ENCODE assay signal across 3 cellular contexts in the genomic region with DNA sequence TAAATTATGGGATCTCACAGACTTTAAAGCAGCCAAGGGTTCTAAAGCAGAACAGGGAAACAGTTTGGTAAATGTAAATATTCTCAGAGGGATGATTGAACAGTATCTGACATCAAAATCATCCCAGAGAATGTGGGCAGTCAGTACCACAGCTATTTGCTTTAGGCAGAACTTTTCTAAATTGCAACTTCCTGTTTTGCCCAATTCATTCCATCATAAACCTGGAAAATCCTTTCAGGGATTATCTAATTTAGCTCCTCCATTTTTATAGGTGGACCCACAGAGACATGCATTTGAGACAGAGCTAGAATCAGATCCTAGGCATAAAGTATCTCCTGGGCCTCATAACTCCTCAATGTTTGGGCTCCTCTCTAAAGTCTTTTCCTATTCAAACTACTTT.
A peak's percentile ranks its signal among the peaks of the same experiment; 100 is the strongest.
TF ChIP-seq lines count a peak whose summit lies in the region.

No MANE protein-coding gene starts in this region.

TF ChIP-seq in A549, 52 proteins besides CTCF, POLR2A, EP300 and RAD21 (continued from another document):
- TF ChIP-seq, protein P1, sequence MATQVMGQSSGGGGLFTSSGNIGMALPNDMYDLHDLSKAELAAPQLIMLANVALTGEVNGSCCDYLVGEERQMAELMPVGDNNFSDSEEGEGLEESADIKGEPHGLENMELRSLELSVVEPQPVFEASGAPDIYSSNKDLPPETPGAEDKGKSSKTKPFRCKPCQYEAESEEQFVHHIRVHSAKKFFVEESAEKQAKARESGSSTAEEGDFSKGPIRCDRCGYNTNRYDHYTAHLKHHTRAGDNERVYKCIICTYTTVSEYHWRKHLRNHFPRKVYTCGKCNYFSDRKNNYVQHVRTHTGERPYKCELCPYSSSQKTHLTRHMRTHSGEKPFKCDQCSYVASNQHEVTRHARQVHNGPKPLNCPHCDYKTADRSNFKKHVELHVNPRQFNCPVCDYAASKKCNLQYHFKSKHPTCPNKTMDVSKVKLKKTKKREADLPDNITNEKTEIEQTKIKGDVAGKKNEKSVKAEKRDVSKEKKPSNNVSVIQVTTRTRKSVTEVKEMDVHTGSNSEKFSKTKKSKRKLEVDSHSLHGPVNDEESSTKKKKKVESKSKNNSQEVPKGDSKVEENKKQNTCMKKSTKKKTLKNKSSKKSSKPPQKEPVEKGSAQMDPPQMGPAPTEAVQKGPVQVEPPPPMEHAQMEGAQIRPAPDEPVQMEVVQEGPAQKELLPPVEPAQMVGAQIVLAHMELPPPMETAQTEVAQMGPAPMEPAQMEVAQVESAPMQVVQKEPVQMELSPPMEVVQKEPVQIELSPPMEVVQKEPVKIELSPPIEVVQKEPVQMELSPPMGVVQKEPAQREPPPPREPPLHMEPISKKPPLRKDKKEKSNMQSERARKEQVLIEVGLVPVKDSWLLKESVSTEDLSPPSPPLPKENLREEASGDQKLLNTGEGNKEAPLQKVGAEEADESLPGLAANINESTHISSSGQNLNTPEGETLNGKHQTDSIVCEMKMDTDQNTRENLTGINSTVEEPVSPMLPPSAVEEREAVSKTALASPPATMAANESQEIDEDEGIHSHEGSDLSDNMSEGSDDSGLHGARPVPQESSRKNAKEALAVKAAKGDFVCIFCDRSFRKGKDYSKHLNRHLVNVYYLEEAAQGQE (IDR thresholded peaks at IDR 0.05) = no peak
- TF ChIP-seq RCOR1 (IDR thresholded peaks at IDR 0.05; ENCODE audit: low read depth, low read length) = no peak
- TF ChIP-seq ESRRA (IDR thresholded peaks at IDR 0.05; ENCODE audit: borderline replicate concordance, low read length) = no peak
- TF ChIP-seq CHD2 (IDR thresholded peaks at IDR 0.05; ENCODE audit: low read length, partially characterized antibody) = no peak
- TF ChIP-seq ZSCAN20 (CRISPR knock-in tag; IDR thresholded peaks at IDR 0.05) = no peak
- no peak for TF ChIP-seq MAZ (IDR thresholded peaks at IDR 0.05; ENCODE audit: borderline replicate concordance, low read depth, low read length)
- no peak for TF ChIP-seq KDM1A (IDR thresholded peaks at IDR 0.05; ENCODE audit: low read depth)
- no peak for TF ChIP-seq RFX5 (IDR thresholded peaks at IDR 0.05)
- no peak for TF ChIP-seq HOXA7 (CRISPR knock-in tag; IDR thresholded peaks at IDR 0.05)
- TF ChIP-seq ZC3H11A (IDR thresholded peaks at IDR 0.05) = no peak
- TF ChIP-seq, protein P2, sequence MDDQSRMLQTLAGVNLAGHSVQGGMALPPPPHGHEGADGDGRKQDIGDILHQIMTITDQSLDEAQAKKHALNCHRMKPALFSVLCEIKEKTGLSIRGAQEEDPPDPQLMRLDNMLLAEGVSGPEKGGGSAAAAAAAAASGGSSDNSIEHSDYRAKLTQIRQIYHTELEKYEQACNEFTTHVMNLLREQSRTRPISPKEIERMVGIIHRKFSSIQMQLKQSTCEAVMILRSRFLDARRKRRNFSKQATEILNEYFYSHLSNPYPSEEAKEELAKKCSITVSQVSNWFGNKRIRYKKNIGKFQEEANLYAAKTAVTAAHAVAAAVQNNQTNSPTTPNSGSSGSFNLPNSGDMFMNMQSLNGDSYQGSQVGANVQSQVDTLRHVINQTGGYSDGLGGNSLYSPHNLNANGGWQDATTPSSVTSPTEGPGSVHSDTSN (IDR thresholded peaks at IDR 0.05) = no peak
- TF ChIP-seq PHF8 (IDR thresholded peaks at IDR 0.05; ENCODE audit: borderline replicate concordance, low read depth) = no peak

TF ChIP-seq in HEK293, 187 proteins besides CTCF, POLR2A, EP300 and RAD21 (continued from another document):
- TF ChIP-seq, protein P3, sequence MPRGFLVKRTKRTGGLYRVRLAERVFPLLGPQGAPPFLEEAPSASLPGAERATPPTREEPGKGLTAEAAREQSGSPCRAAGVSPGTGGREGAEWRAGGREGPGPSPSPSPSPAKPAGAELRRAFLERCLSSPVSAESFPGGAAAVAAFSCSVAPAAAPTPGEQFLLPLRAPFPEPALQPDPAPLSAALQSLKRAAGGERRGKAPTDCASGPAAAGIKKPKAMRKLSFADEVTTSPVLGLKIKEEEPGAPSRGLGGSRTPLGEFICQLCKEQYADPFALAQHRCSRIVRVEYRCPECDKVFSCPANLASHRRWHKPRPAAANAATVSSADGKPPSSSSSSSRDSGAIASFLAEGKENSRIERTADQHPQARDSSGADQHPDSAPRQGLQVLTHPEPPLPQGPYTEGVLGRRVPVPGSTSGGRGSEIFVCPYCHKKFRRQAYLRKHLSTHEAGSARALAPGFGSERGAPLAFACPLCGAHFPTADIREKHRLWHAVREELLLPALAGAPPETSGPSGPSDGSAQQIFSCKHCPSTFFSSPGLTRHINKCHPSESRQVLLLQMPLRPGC (tag by site-specific recombination; IDR thresholded peaks at IDR 0.05) = no peak
- TF ChIP-seq IKZF3 (tag by site-specific recombination; IDR thresholded peaks at IDR 0.05) (peak; percentile 73), GLIS1 (tag by site-specific recombination; IDR thresholded peaks at IDR 0.05) (0 out of 2 replicates have a peak, but pooled peaks have one; percentile 7), ZNF670 (tag by site-specific recombination; IDR thresholded peaks at IDR 0.05; ENCODE audit: low read depth) (no peak), ZNF112 (tag by site-specific recombination; IDR thresholded peaks at IDR 0.05) (no peak), ZNF274 (IDR thresholded peaks at IDR 0.05; ENCODE audit: low read length) (no peak), ZNF274 (tag by site-specific recombination; IDR thresholded peaks at IDR 0.05; ENCODE audit: borderline replicate concordance) (no peak)
- TF ChIP-seq, protein P4, sequence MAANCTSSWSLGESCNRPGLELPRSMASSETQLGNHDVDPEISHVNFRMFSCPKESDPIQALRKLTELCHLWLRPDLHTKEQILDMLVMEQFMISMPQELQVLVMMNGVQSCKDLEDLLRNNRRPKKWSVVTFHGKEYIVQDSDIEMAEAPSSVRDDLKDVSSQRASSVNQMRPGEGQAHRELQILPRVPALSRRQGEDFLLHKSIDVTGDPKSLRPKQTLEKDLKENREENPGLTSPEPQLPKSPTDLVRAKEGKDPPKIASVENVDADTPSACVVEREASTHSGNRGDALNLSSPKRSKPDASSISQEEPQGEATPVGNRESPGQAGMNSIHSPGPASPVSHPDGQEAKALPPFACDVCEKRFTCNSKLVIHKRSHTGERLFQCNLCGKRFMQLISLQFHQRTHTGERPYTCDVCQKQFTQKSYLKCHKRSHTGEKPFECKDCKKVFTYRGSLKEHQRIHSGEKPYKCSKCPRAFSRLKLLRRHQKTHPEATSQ (tag by site-specific recombination; IDR thresholded peaks at IDR 0.05) = no peak
- TF ChIP-seq, protein P5, sequence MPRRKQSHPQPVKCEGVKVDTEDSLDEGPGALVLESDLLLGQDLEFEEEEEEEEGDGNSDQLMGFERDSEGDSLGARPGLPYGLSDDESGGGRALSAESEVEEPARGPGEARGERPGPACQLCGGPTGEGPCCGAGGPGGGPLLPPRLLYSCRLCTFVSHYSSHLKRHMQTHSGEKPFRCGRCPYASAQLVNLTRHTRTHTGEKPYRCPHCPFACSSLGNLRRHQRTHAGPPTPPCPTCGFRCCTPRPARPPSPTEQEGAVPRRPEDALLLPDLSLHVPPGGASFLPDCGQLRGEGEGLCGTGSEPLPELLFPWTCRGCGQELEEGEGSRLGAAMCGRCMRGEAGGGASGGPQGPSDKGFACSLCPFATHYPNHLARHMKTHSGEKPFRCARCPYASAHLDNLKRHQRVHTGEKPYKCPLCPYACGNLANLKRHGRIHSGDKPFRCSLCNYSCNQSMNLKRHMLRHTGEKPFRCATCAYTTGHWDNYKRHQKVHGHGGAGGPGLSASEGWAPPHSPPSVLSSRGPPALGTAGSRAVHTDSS (tag by site-specific recombination; IDR thresholded peaks at IDR 0.05) = no peak
TF ChIP-seq in HEK293: peak in this region for 3.

TF ChIP-seq in SK-N-SH treated with all-trans-retinoic acid at 6 μM for 48 hours, 23 proteins besides CTCF, POLR2A, EP300 and RAD21 (continued from another document):
- TF ChIP-seq, protein P6, sequence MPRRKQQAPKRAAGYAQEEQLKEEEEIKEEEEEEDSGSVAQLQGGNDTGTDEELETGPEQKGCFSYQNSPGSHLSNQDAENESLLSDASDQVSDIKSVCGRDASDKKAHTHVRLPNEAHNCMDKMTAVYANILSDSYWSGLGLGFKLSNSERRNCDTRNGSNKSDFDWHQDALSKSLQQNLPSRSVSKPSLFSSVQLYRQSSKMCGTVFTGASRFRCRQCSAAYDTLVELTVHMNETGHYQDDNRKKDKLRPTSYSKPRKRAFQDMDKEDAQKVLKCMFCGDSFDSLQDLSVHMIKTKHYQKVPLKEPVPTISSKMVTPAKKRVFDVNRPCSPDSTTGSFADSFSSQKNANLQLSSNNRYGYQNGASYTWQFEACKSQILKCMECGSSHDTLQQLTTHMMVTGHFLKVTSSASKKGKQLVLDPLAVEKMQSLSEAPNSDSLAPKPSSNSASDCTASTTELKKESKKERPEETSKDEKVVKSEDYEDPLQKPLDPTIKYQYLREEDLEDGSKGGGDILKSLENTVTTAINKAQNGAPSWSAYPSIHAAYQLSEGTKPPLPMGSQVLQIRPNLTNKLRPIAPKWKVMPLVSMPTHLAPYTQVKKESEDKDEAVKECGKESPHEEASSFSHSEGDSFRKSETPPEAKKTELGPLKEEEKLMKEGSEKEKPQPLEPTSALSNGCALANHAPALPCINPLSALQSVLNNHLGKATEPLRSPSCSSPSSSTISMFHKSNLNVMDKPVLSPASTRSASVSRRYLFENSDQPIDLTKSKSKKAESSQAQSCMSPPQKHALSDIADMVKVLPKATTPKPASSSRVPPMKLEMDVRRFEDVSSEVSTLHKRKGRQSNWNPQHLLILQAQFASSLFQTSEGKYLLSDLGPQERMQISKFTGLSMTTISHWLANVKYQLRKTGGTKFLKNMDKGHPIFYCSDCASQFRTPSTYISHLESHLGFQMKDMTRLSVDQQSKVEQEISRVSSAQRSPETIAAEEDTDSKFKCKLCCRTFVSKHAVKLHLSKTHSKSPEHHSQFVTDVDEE (CRISPR knock-in tag; IDR thresholded peaks at IDR 0.05) = no peak
- TF ChIP-seq ZC3H10 (CRISPR knock-in tag; IDR thresholded peaks at IDR 0.05) = no peak
- TF ChIP-seq, protein P7, sequence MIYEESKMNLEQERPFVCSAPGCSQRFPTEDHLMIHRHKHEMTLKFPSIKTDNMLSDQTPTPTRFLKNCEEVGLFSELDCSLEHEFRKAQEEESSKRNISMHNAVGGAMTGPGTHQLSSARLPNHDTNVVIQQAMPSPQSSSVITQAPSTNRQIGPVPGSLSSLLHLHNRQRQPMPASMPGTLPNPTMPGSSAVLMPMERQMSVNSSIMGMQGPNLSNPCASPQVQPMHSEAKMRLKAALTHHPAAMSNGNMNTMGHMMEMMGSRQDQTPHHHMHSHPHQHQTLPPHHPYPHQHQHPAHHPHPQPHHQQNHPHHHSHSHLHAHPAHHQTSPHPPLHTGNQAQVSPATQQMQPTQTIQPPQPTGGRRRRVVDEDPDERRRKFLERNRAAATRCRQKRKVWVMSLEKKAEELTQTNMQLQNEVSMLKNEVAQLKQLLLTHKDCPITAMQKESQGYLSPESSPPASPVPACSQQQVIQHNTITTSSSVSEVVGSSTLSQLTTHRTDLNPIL (CRISPR knock-in tag; IDR thresholded peaks at IDR 0.05; ENCODE audit: low read depth) = no peak
- TF ChIP-seq CSDC2 (CRISPR knock-in tag; IDR thresholded peaks at IDR 0.05) = no peak
- no peak for TF ChIP-seq TCF4 (CRISPR knock-in tag; IDR thresholded peaks at IDR 0.05; ENCODE audit: borderline replicate concordance)
- TF ChIP-seq ZFP30 (CRISPR knock-in tag; IDR thresholded peaks at IDR 0.05) = no peak
- no peak for TF ChIP-seq PPARA (CRISPR knock-in tag; IDR thresholded peaks at IDR 0.05; ENCODE audit: borderline replicate concordance)
